8 cellular contexts compared by ENCODE assay signal in the genomic region with DNA sequence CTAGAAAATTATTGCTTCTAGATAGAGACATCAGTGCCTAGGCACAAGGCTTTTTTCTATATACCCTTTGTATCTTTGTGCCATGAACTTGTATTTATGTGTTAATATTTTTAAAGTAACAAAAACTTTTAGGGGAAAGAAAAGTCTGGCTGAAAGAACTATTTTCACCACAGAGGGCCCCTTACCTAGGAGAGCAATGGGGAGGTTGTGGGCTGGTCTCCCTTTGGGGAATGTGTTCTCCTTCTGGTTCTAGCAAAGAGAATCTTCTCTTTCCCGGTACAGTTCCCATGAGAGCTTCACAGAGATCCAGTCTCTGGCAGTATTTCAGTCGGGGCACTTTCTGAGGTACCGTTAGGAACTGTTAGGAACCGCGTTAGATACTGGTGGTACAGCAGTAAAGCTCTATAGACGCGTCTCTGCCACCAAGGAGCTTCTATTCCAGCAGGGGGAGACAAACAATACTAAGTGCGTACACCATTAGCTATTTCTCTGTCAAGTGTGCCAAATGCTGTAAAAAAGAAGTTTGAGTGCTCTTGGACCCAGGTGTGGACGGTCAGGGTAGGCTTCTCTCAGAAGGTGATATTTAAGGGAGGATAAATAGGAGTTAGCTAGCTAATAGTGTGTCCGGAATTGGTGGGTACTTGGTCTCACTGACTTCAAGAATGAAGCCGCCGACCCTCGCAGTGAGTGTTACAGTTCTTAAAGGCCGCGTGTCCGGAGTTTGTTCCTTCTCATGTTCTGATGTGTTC. TPM values are rescaled to one million over a fixed set of nuclear protein-coding genes. Genes with fewer than 3 reads are reported as not detected.
DNase-seq lines count a peak whose midpoint lies in the region; ATAC-seq and TF ChIP-seq lines count a peak whose summit lies in the region.

No MANE protein-coding gene starts in this region.

- no peak overlapping the region for H3K27ac ChIP-seq in heart right ventricle

- no peak for TF ChIP-seq POLR2A in GM18505 (IDR thresholded peaks at IDR 0.05; ENCODE audit: borderline replicate concordance, extremely low read depth, insufficient read depth, insufficient read length)

- no peaks in the 10 kb centered on the region for H3K36me3 Mint-ChIP-seq in activated naive CD8-positive, alpha-beta T cell treated with anti-CD3 and anti-CD28 coated beads, Interleukin-2, amount 10 ng/mL, durations not matched to agents 7 days and 5 days

- no peaks in the 10 kb centered on the region for H3K9me3 ChIP-seq in heart right ventricle

- H3K27me3 ChIP-seq in heart right ventricle, result peaks cover 0 to 3% (median 0%) of the 10 kb centered on the region in 7 donors

- intact Hi-C loops in heart right ventricle (cut with DNase I), result loop anchor here in 8 of 10 donors (1.0 to 5.0 kb wide), 5 partner anchors 52 to 62 kb away; no protein-coding TSS in a partner anchor

- peak; percentile 40 to 80 (median 74) for TF ChIP-seq CTCF in heart right ventricle (IDR thresholded peaks at IDR 0.05)

- H3K27ac Mint-ChIP-seq in activated naive CD8-positive, alpha-beta T cell treated with anti-CD3 and anti-CD28 coated beads, Interleukin-2, amount 10 ng/mL, durations not matched to agents 7 days and 5 days, result no peak overlapping the region

- peak overlapping the region; percentile 31 for H3K4me3 Mint-ChIP-seq in activated naive CD8-positive, alpha-beta T cell treated with anti-CD3 and anti-CD28 coated beads, Interleukin-2, amount 10 ng/mL, durations not matched to agents 7 days and 5 days

- no peaks in the 10 kb centered on the region for H3K9me3 Mint-ChIP-seq in activated naive CD8-positive, alpha-beta T cell treated with anti-CD3 and anti-CD28 coated beads, Interleukin-2, amount 10 ng/mL, durations not matched to agents 7 days and 5 days

- peak; percentile 98 for ATAC-seq in activated naive CD8-positive, alpha-beta T cell treated with anti-CD3 and anti-CD28 coated beads, Interleukin-2, amount 10 ng/mL, durations not matched to agents 7 days and 5 days (ENCODE audit: low read depth)
- ATAC-seq in heart right ventricle (peak; percentile 63 to 83 (median 78)), HG03196 (IDR thresholded peaks at IDR 0.05; ENCODE audit: unreplicated experiment) (no peak), GM18505 (IDR thresholded peaks at IDR 0.05; ENCODE audit: unreplicated experiment) (no peak)

- H3K4me1 ChIP-seq in heart right ventricle, result peaks cover 0 to 7% (median 0%) of the 10 kb centered on the region in 9 donors

- no peak overlapping the region for H3K4me3 ChIP-seq in heart right ventricle

- 47 to 48% methylated on average over 16 of the region's 16 CpGs for WGBS in heart right ventricle, 2 donors

- POLR2A ChIA-PET in activated naive CD8-positive, alpha-beta T cell treated with anti-CD3 and anti-CD28 coated beads, Interleukin-2, amount 10 ng/mL, durations not matched to agents 7 days and 5 days (lab: Charles Lee), result interaction anchor here (0.9 to 1.4 kb wide), 4 partner anchors 31 to 60 kb away, joined by 3 to 7 read pairs (median 4); no protein-coding TSS in a partner anchor

- peaks cover 31% of the 10 kb centered on the region for H3K27me3 Mint-ChIP-seq in activated naive CD8-positive, alpha-beta T cell treated with anti-CD3 and anti-CD28 coated beads, Interleukin-2, amount 10 ng/mL, durations not matched to agents 7 days and 5 days

- peak; percentile 44 for DNase-seq in ELF-1 (ENCODE audit: low read depth, low spot score)
- DNase-seq in HuH-7 (ENCODE audit: low spot score), result peak; percentile 71
- peak; percentile 52 for DNase-seq in RKO (ENCODE audit: low spot score)
- no peak for DNase-seq in activated naive CD8-positive, alpha-beta T cell treated with anti-CD3 and anti-CD28 coated beads, Interleukin-2, amount 10 ng/mL, durations not matched to agents 7 days and 5 days
- DNase-seq in heart right ventricle, result peak in 1 of 2 donors; percentile 35
- peak; percentile 15 for DNase-seq in pulmonary artery endothelial cell (ENCODE audit: low read depth, low spot score)

- no peaks in the 10 kb centered on the region for H3K36me3 ChIP-seq in heart right ventricle

- peaks cover 2% of the 10 kb centered on the region for H3K4me1 Mint-ChIP-seq in activated naive CD8-positive, alpha-beta T cell treated with anti-CD3 and anti-CD28 coated beads, Interleukin-2, amount 10 ng/mL, durations not matched to agents 7 days and 5 days

RNA-seq across cellular contexts. Expression of gene EPB42, which starts 4.6 kb away (rescaled TPM):
- not detected for total RNA-seq in activated naive CD8-positive, alpha-beta T cell treated with anti-CD3 and anti-CD28 coated beads, Interleukin-2, amount 10 ng/mL, durations not matched to agents 7 days and 5 days
- total RNA-seq in heart right ventricle, result under 1 TPM in 6 of 10 donors, not detected in 4; 0.12 to 0.26 (median 0.16) TPM
- polyA plus RNA-seq in heart right ventricle, result under 1 TPM in 1 of 2 donors, not detected in 1; 0.03 TPM
- total RNA-seq in pulmonary artery endothelial cell, result not detected in 2 replicates

RNA-seq across cellular contexts. Expression of gene CCNDBP1, which starts 40.2 kb away (rescaled TPM):
- total RNA-seq in activated naive CD8-positive, alpha-beta T cell treated with anti-CD3 and anti-CD28 coated beads, Interleukin-2, amount 10 ng/mL, durations not matched to agents 7 days and 5 days, result 10 to 100 TPM; 80.4 to 86.5 TPM
- total RNA-seq in heart right ventricle (10 to 100 TPM; 43.7 to 65.1 (median 59.9) TPM), pulmonary artery endothelial cell (72.9 and 74.8 TPM in 2 replicates)
- 10 to 100 TPM; 27.6 to 54.2 TPM for polyA plus RNA-seq in heart right ventricle

RNA-seq across cellular contexts. Expression of gene TGM5, which starts 41.4 kb away (rescaled TPM):
- total RNA-seq in activated naive CD8-positive, alpha-beta T cell treated with anti-CD3 and anti-CD28 coated beads, Interleukin-2, amount 10 ng/mL, durations not matched to agents 7 days and 5 days, result under 1 TPM in 1 of 2 experiments, not detected in 1; 0.11 TPM
- total RNA-seq in heart right ventricle (not detected), pulmonary artery endothelial cell (not detected in 2 replicates)
- under 1 TPM in 1 of 2 donors, not detected in 1; 0.10 TPM for polyA plus RNA-seq in heart right ventricle

Comparison
In these comparisons a context has a peak if more than half of its experiments do, and no peak if none do; other contexts are left out.
1. ATAC-seq: peak in activated naive CD8-positive, alpha-beta T cell treated with anti-CD3 and anti-CD28 coated beads, Interleukin-2, amount 10 ng/mL, durations not matched to agents 7 days and 5 days (single experiment) and heart right ventricle (8 of 8); none in HG03196 (single experiment) and GM18505 (single experiment).